In the genomic region with DNA sequence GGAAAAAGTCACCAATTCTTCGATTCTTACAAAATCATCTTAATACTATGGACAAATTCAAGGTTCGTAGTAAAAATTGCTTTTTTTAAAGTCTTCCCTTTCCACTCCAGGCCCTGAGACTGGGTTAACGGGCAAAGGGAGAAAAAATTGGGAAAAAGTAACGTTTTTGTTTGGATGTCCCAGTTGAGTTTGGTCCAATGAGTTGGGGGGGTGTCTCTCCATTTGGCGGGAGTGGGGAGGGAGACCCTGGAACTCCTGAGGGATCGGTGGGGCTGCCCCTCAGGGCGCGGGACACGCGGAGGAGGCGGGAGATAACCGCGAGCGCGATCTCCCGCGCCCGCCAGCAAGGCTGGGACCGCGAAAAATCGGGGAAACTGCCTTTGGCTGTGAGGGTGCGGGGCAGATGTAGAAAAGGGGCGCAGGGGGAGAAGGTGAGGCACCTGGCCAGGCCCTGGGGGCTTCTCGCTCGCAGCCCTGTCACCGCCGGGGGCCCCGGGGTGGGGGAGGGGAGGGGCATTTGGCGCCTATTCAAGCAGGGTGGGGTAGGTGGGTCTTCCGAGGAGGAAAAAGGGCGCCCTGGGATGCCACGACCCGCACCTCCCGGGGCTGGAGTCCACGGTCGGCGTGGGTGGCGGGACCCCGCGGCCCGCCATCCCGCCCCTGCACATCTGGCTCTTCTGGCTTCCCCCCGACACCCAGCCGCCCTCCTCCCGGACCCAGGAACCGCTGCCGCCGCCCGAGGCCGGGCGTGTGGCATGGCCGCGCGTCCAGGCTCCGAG, we compare ENCODE assay signal across 8 cellular contexts. TPM values are rescaled to one million over a fixed set of nuclear protein-coding genes. Genes with fewer than 3 reads are reported as not detected.
A peak's percentile ranks its signal among the peaks of the same experiment; 100 is the strongest.
DNase-seq lines count a peak whose midpoint lies in the region; ATAC-seq and TF ChIP-seq lines count a peak whose summit lies in the region.

No MANE protein-coding gene starts in this region.

- BruUV-seq in mammary epithelial cell (replicated peaks; lab: Mats Ljungman, UMichigan), result no TSS peak

- intact Hi-C loops in mammary epithelial cell (cut with micrococcal nuclease), result loop anchor here (2.0 to 5.0 kb wide), 2 partner anchors 21 to 135 kb away; partner anchors contain the start of gene MTRF1L

- H2BK120ac ChIP-seq in mesenchymal stem cell (ENCODE audit: low read depth, low read length), result peak overlapping the region; percentile 78

- dilution Hi-C loops in mammary epithelial cell (cut with HindIII; ENCODE audit: low sequenced_read_pairs), result no loop called here

- H2BK5ac ChIP-seq in mesenchymal stem cell (ENCODE audit: low read depth, low read length, poor library complexity, severe bottlenecking), result no peak overlapping the region

- H3K4me3 ChIP-seq in BLaER1, result peak overlapping the region; percentile 97
- H3K4me3 ChIP-seq in mammary epithelial cell (replicated peaks in 1 of 3; ENCODE audit: insufficient read depth in 1 of 3, low read depth in 2 of 3, low read length in 3 of 3), result peak overlapping the region; percentile 66 to 84 (median 81)
- peak overlapping the region; percentile 87 to 100 for H3K4me3 ChIP-seq in mesenchymal stem cell (ENCODE audit: insufficient read depth in 1 of 2, low read depth in 1 of 2, low read length in 2 of 2)
- H3K4me3 ChIP-seq in urinary bladder (ENCODE audit: low read depth, low read length), result peak overlapping the region; percentile 68

- H3K4ac ChIP-seq in mesenchymal stem cell (ENCODE audit: low read depth in 1 of 2, low read length in 2 of 2), result peak overlapping the region in 1 of 2 experiments; percentile 75

- H4K8ac ChIP-seq in mesenchymal stem cell (ENCODE audit: low read length), result peak overlapping the region; percentile 38

- H4K91ac ChIP-seq in mesenchymal stem cell (ENCODE audit: low read length), result peak overlapping the region; percentile 67

- H2AFZ ChIP-seq in mammary epithelial cell (ENCODE audit: low read depth, low read length) (peak overlapping the region; percentile 52), mesenchymal stem cell (ENCODE audit: low read depth, low read length) (peak overlapping the region; percentile 14)

- in situ Hi-C loops in mammary epithelial cell (cut with MboI; ENCODE audit: low sequenced_read_pairs in 2 of 2), result no loop called here

- H3K9ac ChIP-seq in BLaER1 (peak overlapping the region; percentile 83), mammary epithelial cell (ENCODE audit: insufficient read depth, low read length) (peak overlapping the region; percentile 78), mesenchymal stem cell (ENCODE audit: low read length) (peak overlapping the region; percentile 77)

- H3K18ac ChIP-seq in mesenchymal stem cell (ENCODE audit: low read depth in 1 of 2, low read length in 2 of 2), result peak overlapping the region in 1 of 2 experiments; percentile 82

- H3K79me2 ChIP-seq in mammary epithelial cell (ENCODE audit: insufficient read depth, low read length), result peaks cover 84% of the 10 kb centered on the region

- no peak overlapping the region for H2BK15ac ChIP-seq in mesenchymal stem cell (ENCODE audit: low read depth, poor library complexity, severe bottlenecking)

- no peak for TF ChIP-seq CTCF in mammary epithelial cell (conservative IDR thresholded peaks at IDR 0.05 in 1 of 2, IDR thresholded peaks at IDR 0.05 in 1 of 2; ENCODE audit: extremely low read depth in 1 of 2, insufficient read depth in 1 of 2, low read depth in 1 of 2, low read length in 2 of 2)

- ATAC-seq in GM19452 (IDR thresholded peaks at IDR 0.05; ENCODE audit: unreplicated experiment) (peak; percentile 0), GM19351 (IDR thresholded peaks at IDR 0.05; ENCODE audit: unreplicated experiment) (no peak)

- WGBS in mammary epithelial cell (ENCODE audit: low coverage, missing lambda C conversion rate), result 0% methylated on average over 5 of the region's 55 CpGs
- WGBS in mesenchymal stem cell, result under 1% methylated on average over 33 of the region's 55 CpGs
- WGBS in urinary bladder, result 3% methylated on average over 54 of the region's 55 CpGs

- peaks cover 56% of the 10 kb centered on the region for H4K20me1 ChIP-seq in BLaER1
- peaks cover 2% of the 10 kb centered on the region for H4K20me1 ChIP-seq in mammary epithelial cell (ENCODE audit: insufficient read depth, low read length)

- H3K14ac ChIP-seq in mesenchymal stem cell (ENCODE audit: low read length in 2 of 2), result peak overlapping the region in 1 of 2 experiments; percentile 88

- H3K23ac ChIP-seq in mesenchymal stem cell (ENCODE audit: low read length in 2 of 2), result peak overlapping the region; percentile 98 to 99

- no peak overlapping the region for H2AK5ac ChIP-seq in mesenchymal stem cell (ENCODE audit: low read length, severe bottlenecking)

- H3K27me3 ChIP-seq in BLaER1, result no peaks in the 10 kb centered on the region
- H3K27me3 ChIP-seq in mammary epithelial cell (ENCODE audit: insufficient read depth, low read length), result no peaks in the 10 kb centered on the region
- no peaks in the 10 kb centered on the region for H3K27me3 ChIP-seq in mesenchymal stem cell (ENCODE audit: control insufficient read depth in 1 of 2, insufficient read depth in 1 of 2, low read length in 2 of 2)

- peaks cover 34% of the 10 kb centered on the region; the same call in 1 of the 2 replicates for H3K36me3 ChIP-seq in BLaER1
- peaks cover 3% of the 10 kb centered on the region for H3K36me3 ChIP-seq in mammary epithelial cell (ENCODE audit: insufficient read depth, low read length)
- H3K36me3 ChIP-seq in mesenchymal stem cell (ENCODE audit: control insufficient read depth in 1 of 2, insufficient read depth in 2 of 2, low read depth in 1 of 2, low read length in 2 of 2), result peaks cover 3 to 4% of the 10 kb centered on the region in 2 experiments
- H3K36me3 ChIP-seq in urinary bladder (ENCODE audit: insufficient read depth), result no peaks in the 10 kb centered on the region

- H3K9me3 ChIP-seq in BLaER1 (no peaks in the 10 kb centered on the region), mammary epithelial cell (replicated peaks; ENCODE audit: insufficient read depth, low read length) (no peaks in the 10 kb centered on the region), mesenchymal stem cell (ENCODE audit: control insufficient read depth, low read length) (no peaks in the 10 kb centered on the region)

- H3K79me1 ChIP-seq in mesenchymal stem cell (replicated peaks; ENCODE audit: low read length, poor library complexity, severe bottlenecking), result no peaks in the 10 kb centered on the region

- H2BK12ac ChIP-seq in mesenchymal stem cell (ENCODE audit: low read length in 2 of 2), result no peak overlapping the region

- DNase-seq in NCI-H2171 (lab: John Stamatoyannopoulos, UW) (peak; percentile 43), mammary epithelial cell (no peak), mesenchymal stem cell (no peak), COLO829 (ENCODE audit: low spot score) (no peak)

- H3K4me2 ChIP-seq in BLaER1, result peak overlapping the region; percentile 88
- H3K4me2 ChIP-seq in mammary epithelial cell (ENCODE audit: insufficient read depth, low read depth, low read length), result peak overlapping the region; percentile 93
- peak overlapping the region; percentile 100 for H3K4me2 ChIP-seq in mesenchymal stem cell (ENCODE audit: low read length, poor library complexity, severe bottlenecking)

- CTCF ChIA-PET in mammary epithelial cell (lab: Charles Lee; ENCODE audit: low non-redundant PET), result interaction anchor here (1.0 kb wide), 1 partner anchor 28 kb away, joined by 4 read pairs; no protein-coding TSS in a partner anchor

- peak overlapping the region; percentile 90 for H3K27ac ChIP-seq in BLaER1
- H3K27ac ChIP-seq in mammary epithelial cell (ENCODE audit: insufficient read depth, low read depth, low read length), result peak overlapping the region; percentile 56
- no peak overlapping the region for H3K27ac ChIP-seq in mesenchymal stem cell (ENCODE audit: low read length, poor library complexity, severe bottlenecking)
- H3K27ac ChIP-seq in urinary bladder (ENCODE audit: low read depth), result no peak overlapping the region

- H3K4me1 ChIP-seq in BLaER1 (peaks cover 65% of the 10 kb centered on the region), mammary epithelial cell (ENCODE audit: insufficient read depth, low read length) (peaks cover 14% of the 10 kb centered on the region), mesenchymal stem cell (ENCODE audit: control insufficient read depth, insufficient read depth, low read depth, low read length) (peaks cover 2% of the 10 kb centered on the region), urinary bladder (ENCODE audit: insufficient read depth) (no peaks in the 10 kb centered on the region)

RNA-seq across cellular contexts. Expression of gene FBXO5, which starts 0.7 kb away (rescaled TPM):
- total RNA-seq in mammary epithelial cell (10 to 100 TPM in 1 of 2 donors, 1 to 10 TPM in 1; 2.2 to 18.9 TPM), urinary bladder (24.1 TPM)
- polyA plus RNA-seq in mammary epithelial cell (14.4 TPM), urinary bladder (3.3 TPM)
- 8.9 TPM for polyA minus RNA-seq in mammary epithelial cell
- 5.9 TPM for polyA plus RNA-seq in mesenchymal stem cell (2013, experiment 1 of 2)
- 5.8 TPM for polyA plus RNA-seq in mesenchymal stem cell (2013, experiment 2 of 2)

RNA-seq across cellular contexts. Expression of gene MTRF1L, which starts 20.3 kb away (rescaled TPM):
- 10 to 100 TPM; 15.2 to 27.0 TPM for total RNA-seq in mammary epithelial cell
- 11.9 TPM for polyA plus RNA-seq in mammary epithelial cell
- 8.2 TPM for polyA minus RNA-seq in mammary epithelial cell
- polyA plus RNA-seq in mesenchymal stem cell (2013, experiment 1 of 2), result 24.7 TPM
- polyA plus RNA-seq in mesenchymal stem cell (2013, experiment 2 of 2), result 25.1 TPM
- 19.7 TPM for total RNA-seq in urinary bladder
- polyA plus RNA-seq in urinary bladder, result 13.0 TPM

Comparison
In these comparisons a context has a peak if more than half of its experiments do, and no peak if none do; other contexts are left out.
1. H3K27ac ChIP-seq: peak in BLaER1 (single experiment) and mammary epithelial cell (single experiment); none in mesenchymal stem cell (single experiment) and urinary bladder (single experiment).
2. Peak in every context shown above with its lines, with median percentiles within 50 percentile points of each other: H3K4me2 ChIP-seq, H3K4me3 ChIP-seq and H3K9ac ChIP-seq.